ENCODE assay signal across 22 cellular contexts in genomic region chr7:10577866-10578374, GRCh38.
A peak's percentile ranks its signal among the peaks of the same experiment; 100 is the strongest.
DNase-seq lines count a peak whose midpoint lies in the region; ATAC-seq and TF ChIP-seq lines count a peak whose summit lies in the region.
"Had no signal": no experiment of that assay in that cellular context is flagged by ENCODE, and none has a peak within 500 bp of the region (broad histone marks: within the 10 kb centered on the region; RNA-seq: fewer than 3 reads in every experiment).

No MANE protein-coding gene starts in this region.

- no peak for ATAC-seq in psoas muscle
- ATAC-seq: GM12878 had no signal

- H3K27me3 ChIP-seq in Loucy (ENCODE audit: insufficient read depth, low read length, poor library complexity, severe bottlenecking): no peaks in the 10 kb centered on the region
- H3K27me3 ChIP-seq in psoas muscle (ENCODE audit: insufficient read depth in 3 of 3, low read length in 2 of 3): no peaks in the 10 kb centered on the region
- H3K27me3 ChIP-seq: BE2C, BLaER1 had no signal

- WGBS in psoas muscle, 3 donors: 92 to 98% (median 95%) methylated on average over 3 of the region's 3 CpGs

- DNase-seq in erythroblast (lab: John Stamatoyannopoulos, UW) (peak; percentile 13 to 70), psoas muscle (no peak)
- DNase-seq in stimulated activated CD4-positive, alpha-beta T cell treated with anti-CD3 and anti-CD28 coated beads, Interleukin-1b, Interleukin-23, amount 100 ng/mL, for 48 hours: no peak
- no peak for DNase-seq in central memory CD4-positive, alpha-beta T cell
- DNase-seq: 8988T; ACHN; BE2C; C1 segment of cervical spinal cord; CD4-positive, alpha-beta memory T cell; CD4-positive, CD25-positive, alpha-beta regulatory T cell; CD8-positive, alpha-beta memory T cell; COR-L47; DMS 273 treated with DMSO at 0.1 percent for 48 hours; DMS153; DMS53; DMS79; DND-41; EL; GDM1 had no signal

- H3K27ac ChIP-seq in psoas muscle: no peak overlapping the region
- H3K27ac ChIP-seq: BLaER1 had no signal

- TF ChIP-seq CTCF in Loucy (conservative IDR thresholded peaks at IDR 0.05; ENCODE audit: low read length) (no peak), psoas muscle (IDR thresholded peaks at IDR 0.05) (no peak)

- H3K9me3 ChIP-seq in Loucy (ENCODE audit: insufficient read depth, low read depth, low read length) (no peaks in the 10 kb centered on the region), psoas muscle (no peaks in the 10 kb centered on the region)
- H3K9me3 ChIP-seq: BE2C, BLaER1 had no signal

- H3K9me2 ChIP-seq in Loucy (replicated peaks; ENCODE audit: low read depth, low read length): no peaks in the 10 kb centered on the region

- H3K4me3 ChIP-seq in Loucy (ENCODE audit: low read length, poor library complexity, severe bottlenecking): no peak overlapping the region
- H3K4me3 ChIP-seq in psoas muscle: no peak overlapping the region
- H3K4me3 ChIP-seq: BLaER1, GM12878 had no signal

- no peak for TF ChIP-seq POLR2A in erythroblast (IDR thresholded peaks at IDR 0.05; ENCODE audit: low read length)

- H2AFZ ChIP-seq in Loucy (ENCODE audit: low read length): 0 out of 2 replicates have a peak overlapping the region, but pooled peaks have one; percentile 39

- H3K4me1 ChIP-seq in Loucy (ENCODE audit: insufficient read depth, low read length, poor library complexity, severe bottlenecking): no peaks in the 10 kb centered on the region
- no peaks in the 10 kb centered on the region for H3K4me1 ChIP-seq in psoas muscle
- H3K4me1 ChIP-seq: BLaER1 had no signal

- H4K20me1 ChIP-seq in Loucy (ENCODE audit: insufficient read depth, low read length, poor library complexity, severe bottlenecking): no peaks in the 10 kb centered on the region
- H4K20me1 ChIP-seq: BLaER1 had no signal

- intact Hi-C loops in psoas muscle (cut with DNase I): no loop called here

- no peak overlapping the region for H3K9ac ChIP-seq in Loucy (ENCODE audit: low read depth, low read length, poor library complexity, severe bottlenecking)
- H3K9ac ChIP-seq: BLaER1 had no signal

- H3K36me3 ChIP-seq in Loucy (ENCODE audit: insufficient read depth, low read length): no peaks in the 10 kb centered on the region
- H3K36me3 ChIP-seq in psoas muscle (ENCODE audit: insufficient read depth in 1 of 2, low read depth in 1 of 2): no peaks in the 10 kb centered on the region
- H3K36me3 ChIP-seq: BE2C, BLaER1 had no signal

- H3K4me2 ChIP-seq in Loucy (ENCODE audit: low read depth, low read length, poor library complexity, severe bottlenecking): no peak overlapping the region
- H3K4me2 ChIP-seq: BLaER1 had no signal

- H3F3A ChIP-seq in Loucy (ENCODE audit: low read depth): no peaks in the 10 kb centered on the region

- H3K79me2 ChIP-seq in Loucy (ENCODE audit: insufficient read depth, low read length): no peaks in the 10 kb centered on the region

Comparison
In these comparisons a context has a peak if more than half of its experiments do, and no peak if none do; other contexts are left out.
1. DNase-seq: peak in erythroblast (2 of 2); none in stimulated activated CD4-positive, alpha-beta T cell treated with anti-CD3 and anti-CD28 coated beads, Interleukin-1b, Interleukin-23, amount 100 ng/mL, for 48 hours (single experiment), central memory CD4-positive, alpha-beta T cell (single experiment) and psoas muscle (0 of 2).